ENCODE assay signal across 8 cellular contexts in genomic region chr3:4493008-4493930, GRCh38. TPM values are rescaled to one million over a fixed set of nuclear protein-coding genes. Genes with fewer than 3 reads are reported as not detected.
DNase-seq lines count a peak whose midpoint lies in the region; ATAC-seq and TF ChIP-seq lines count a peak whose summit lies in the region.

ITPR1 (plus strand) TSS chr3:4493348; CDS start chr3:4516492, 23,144 bp downstream.

- H3K27me3 ChIP-seq in PC-3 (ENCODE audit: low read length), result no peaks in the 10 kb centered on the region
- peaks cover 0 to 2% of the 10 kb centered on the region in 2 donors for H3K27me3 ChIP-seq in mucosa of rectum (ENCODE audit: control insufficient read depth in 2 of 2, insufficient read depth in 2 of 2, low read length in 2 of 2)

- H3K9ac ChIP-seq in PC-3 (ENCODE audit: low read length) (peak within 1 kb of the TSS; percentile 86), mucosa of rectum (ENCODE audit: low read depth in 1 of 2, low read length in 2 of 2) (peak within 1 kb of the TSS; percentile 57 to 80)

- H3K79me2 ChIP-seq in PC-3 (ENCODE audit: low read length), result peaks cover 29% of the 10 kb centered on the region; the same call in 1 of the 2 replicates

- H3F3A ChIP-seq in PC-3 (ENCODE audit: low read length, unreplicated experiment), result no peaks in the 10 kb centered on the region

- H2AFZ ChIP-seq in PC-3 (ENCODE audit: low read length), result peak within 1 kb of the TSS; percentile 80

- POLR2A ChIA-PET in PC-3 (lab: Charles Lee; ENCODE audit: unreplicated experiment), result interaction anchor here (0.5 to 1.7 kb wide), 10 partner anchors 26 to 530 kb away, joined by 3 to 23 read pairs (median 3); partner anchors contain the start of gene SUMF1

- no peaks in the 10 kb centered on the region for H3K36me3 ChIP-seq in PC-3 (ENCODE audit: low read depth, low read length)
- H3K36me3 ChIP-seq in mucosa of rectum (ENCODE audit: control insufficient read depth in 2 of 2, insufficient read depth in 2 of 2, low read length in 2 of 2), result no peaks in the 10 kb centered on the region

- intact Hi-C loops in PC-3 (cut with micrococcal nuclease), result loop anchor here (1.0 kb wide), 5 partner anchors 26 to 80 kb away; partner anchors contain the start of gene SUMF1

- H3K4me1 ChIP-seq in PC-3 (ENCODE audit: insufficient read depth, low read length) (peaks cover 29% of the 10 kb centered on the region), mucosa of rectum (ENCODE audit: control insufficient read depth in 2 of 2, insufficient read depth in 2 of 2, low read length in 2 of 2) (peaks cover 5 to 11% of the 10 kb centered on the region in 2 donors)

- ATAC-seq in GM21576 (IDR thresholded peaks at IDR 0.05; ENCODE audit: unreplicated experiment), result peak; percentile 92
- peak; percentile 81 for ATAC-seq in PC-3

- DNase-seq in DMS114 treated with DMSO at 0.1 percent for 48 hours (lab: John Stamatoyannopoulos, UW; ENCODE audit: unreplicated experiment), result peak; percentile 96
- peak; percentile 99 for DNase-seq in PC-3
- peak; percentile 93 for DNase-seq in activated T-cell treated with anti-CD3 and anti-CD28 coated beads for 48 hours (ENCODE audit: low read depth)
- peak; percentile 89 for DNase-seq in epithelial cell of proximal tubule (ENCODE audit: low read depth)
- peak; percentile 98 for DNase-seq in stimulated activated CD8-positive, alpha-beta memory T cell treated with anti-CD3 and anti-CD28 coated beads, Interleukin-4, amount 100 ng/mL, for 48 hours

- H3K27ac ChIP-seq in PC-3 (ENCODE audit: low read length), result peak within 1 kb of the TSS; percentile 78
- H3K27ac ChIP-seq in mucosa of rectum (ENCODE audit: low read depth in 2 of 2, low read length in 2 of 2), result peak within 1 kb of the TSS; percentile 65 to 66

- H3K9me3 ChIP-seq in PC-3 (ENCODE audit: low read length) (no peaks in the 10 kb centered on the region), mucosa of rectum (ENCODE audit: control insufficient read depth in 2 of 2, low read length in 2 of 2) (no peaks in the 10 kb centered on the region)

- no TSS peak for BruUV-seq in PC-3 (replicated peaks; lab: Mats Ljungman, UMichigan)

- no peak for TF ChIP-seq RAD21 in Ishikawa (IDR thresholded peaks at IDR 0.05; ENCODE audit: low read depth)

- TF ChIP-seq CTCF in PC-3 (conservative IDR thresholded peaks at IDR 0.05; ENCODE audit: low read depth, low read length), result no peak
- no peak for TF ChIP-seq CTCF in epithelial cell of proximal tubule (conservative IDR thresholded peaks at IDR 0.05; ENCODE audit: low read depth, low read length)

- no peaks in the 10 kb centered on the region for H3K9me2 ChIP-seq in PC-3 (replicated peaks; ENCODE audit: low read length)

- TF ChIP-seq EP300 in Ishikawa (IDR thresholded peaks at IDR 0.05; ENCODE audit: borderline replicate concordance), result no peak

- H3K4me2 ChIP-seq in PC-3 (ENCODE audit: low read length), result peak within 1 kb of the TSS; percentile 91

- H3K4me3 ChIP-seq in PC-3 (ENCODE audit: low read length) (peak within 1 kb of the TSS; percentile 80), epithelial cell of proximal tubule (ENCODE audit: low read depth, low read length) (peak within 1 kb of the TSS; percentile 83), mucosa of rectum (ENCODE audit: low read length in 2 of 2) (peak within 1 kb of the TSS; percentile 77 to 89)

- peaks cover 9% of the 10 kb centered on the region; the same call in 1 of the 2 replicates for H4K20me1 ChIP-seq in PC-3 (ENCODE audit: low read length)

- CTCF ChIA-PET in PC-3 (lab: Charles Lee), result interaction anchor here (0.6 to 0.8 kb wide), 3 partner anchors 18 to 218 kb away, joined by 5 to 8 read pairs (median 7); no protein-coding TSS in a partner anchor

TF ChIP-seq in Ishikawa, 13 proteins besides CTCF, POLR2A, EP300 and RAD21:
- TF ChIP-seq TAF1 (IDR thresholded peaks at IDR 0.05; ENCODE audit: low read depth) (peak; percentile 81), USF1 (IDR thresholded peaks at IDR 0.05) (no peak), CREB1 (IDR thresholded peaks at IDR 0.05; ENCODE audit: low read depth) (no peak), NFIC (IDR thresholded peaks at IDR 0.05) (no peak), REST (IDR thresholded peaks at IDR 0.05; ENCODE audit: low read depth) (no peak), YY1 (IDR thresholded peaks at IDR 0.05; ENCODE audit: low read depth) (no peak), MAX (IDR thresholded peaks at IDR 0.05) (peak; percentile 39), TCF12 (IDR thresholded peaks at IDR 0.05; ENCODE audit: low read depth) (0 out of 2 replicates have a peak, but pooled peaks have one; percentile 24), TEAD4 (IDR thresholded peaks at IDR 0.05) (no peak), EGR1 (IDR thresholded peaks at IDR 0.05) (no peak), CEBPB (IDR thresholded peaks at IDR 0.05) (no peak), FOXM1 (IDR thresholded peaks at IDR 0.05; ENCODE audit: borderline replicate concordance, low read depth) (no peak), ZBTB7A (IDR thresholded peaks at IDR 0.05; ENCODE audit: low read depth) (no peak)
TF ChIP-seq in Ishikawa: peak in this region for 3.

RNA-seq across cellular contexts. Expression of gene ITPR1, which starts in this region (rescaled TPM):
- total RNA-seq in PC-3 (2014; rRNA removed) (48.5 and 57.5 TPM in 2 replicates), epithelial cell of proximal tubule (4.3 and 4.6 TPM in 2 replicates)

Comparison
In these comparisons a context has a peak if more than half of its experiments do, and no peak if none do; other contexts are left out.
1. Peak in every context shown above with its lines: DNase-seq, ATAC-seq, H3K4me3 ChIP-seq and H3K27ac ChIP-seq.